In genomic region chr20:44776977-44777376, GRCh38 we compare ENCODE assay signal across 13 cellular contexts. TPM values are rescaled to one million over a fixed set of nuclear protein-coding genes. Genes with fewer than 3 reads are reported as not detected.
DNase-seq lines count a peak whose midpoint lies in the region; ATAC-seq and TF ChIP-seq lines count a peak whose summit lies in the region.
"Had no signal": no experiment of that assay in that cellular context is flagged by ENCODE, and none has a peak within 500 bp of the region (broad histone marks: within the 10 kb centered on the region; RNA-seq: fewer than 3 reads in every experiment).

No MANE protein-coding gene starts in this region.

- no peak for ATAC-seq in activated CD8-positive, alpha-beta T cell treated with anti-CD3 and anti-CD28 coated beads for 36 hours
- ATAC-seq in HG02763 (IDR thresholded peaks at IDR 0.05; ENCODE audit: unreplicated experiment): no peak
- ATAC-seq: foreskin keratinocyte; Right ventricle myocardium inferior; stimulated activated effector memory CD8-positive, alpha-beta T cell treated with anti-CD3 and anti-CD28 coated beads, Interleukin-12 subunit alpha, Interleukin-12 subunit beta, amount 100 ng/mL, for 72 hours had no signal

- no peaks in the 10 kb centered on the region for H3K9me3 Mint-ChIP-seq in Calu3 (ENCODE audit: low read depth, unreplicated experiment)
- no peaks in the 10 kb centered on the region for H3K9me3 Mint-ChIP-seq in activated CD8-positive, alpha-beta T cell treated with anti-CD3 and anti-CD28 coated beads for 36 hours

- POLR2A ChIA-PET in activated CD8-positive, alpha-beta T cell treated with anti-CD3 and anti-CD28 coated beads for 36 hours (lab: Charles Lee): no interaction called here

- no peak overlapping the region for H3K27ac Mint-ChIP-seq in Calu3 (ENCODE audit: unreplicated experiment)
- H3K27ac Mint-ChIP-seq in activated CD8-positive, alpha-beta T cell treated with anti-CD3 and anti-CD28 coated beads for 36 hours: no peak overlapping the region
- H3K27ac Mint-ChIP-seq: stimulated activated effector memory CD8-positive, alpha-beta T cell treated with anti-CD3 and anti-CD28 coated beads, Interleukin-12 subunit alpha, Interleukin-12 subunit beta, amount 100 ng/mL, for 72 hours had no signal

- no peak overlapping the region for H3K4me3 ChIP-seq in Jurkat, Clone E6-1 (ENCODE audit: low read length)
- H3K4me3 ChIP-seq in Peyer's patch: no peak overlapping the region

- no peaks in the 10 kb centered on the region for H3K9me3 ChIP-seq in Peyer's patch

- no TSS peak for BruUV-seq in Calu3 (replicated peaks; lab: Mats Ljungman, UMichigan)

- no peaks in the 10 kb centered on the region for H3K4me1 Mint-ChIP-seq in Calu3 (ENCODE audit: low read depth, unreplicated experiment)
- no peaks in the 10 kb centered on the region for H3K4me1 Mint-ChIP-seq in activated CD8-positive, alpha-beta T cell treated with anti-CD3 and anti-CD28 coated beads for 36 hours (ENCODE audit: low read depth)
- H3K4me1 Mint-ChIP-seq: stimulated activated effector memory CD8-positive, alpha-beta T cell treated with anti-CD3 and anti-CD28 coated beads, Interleukin-12 subunit alpha, Interleukin-12 subunit beta, amount 100 ng/mL, for 72 hours had no signal

- H3K4me3 Mint-ChIP-seq in Calu3 (ENCODE audit: low read depth, unreplicated experiment): no peak overlapping the region
- no peak overlapping the region for H3K4me3 Mint-ChIP-seq in activated CD8-positive, alpha-beta T cell treated with anti-CD3 and anti-CD28 coated beads for 36 hours
- H3K4me3 Mint-ChIP-seq: stimulated activated effector memory CD8-positive, alpha-beta T cell treated with anti-CD3 and anti-CD28 coated beads, Interleukin-12 subunit alpha, Interleukin-12 subunit beta, amount 100 ng/mL, for 72 hours had no signal

- TF ChIP-seq CTCF in Calu3 (IDR thresholded peaks at IDR 0.05; ENCODE audit: unreplicated experiment): no peak
- no peak for TF ChIP-seq CTCF in activated CD8-positive, alpha-beta T cell treated with anti-CD3 and anti-CD28 coated beads for 36 hours (IDR thresholded peaks at IDR 0.05)
- TF ChIP-seq CTCF in Peyer's patch (IDR thresholded peaks at IDR 0.05): no peak

- peak; percentile 48 for DNase-seq in Calu3
- DNase-seq in Jurkat, Clone E6-1 (ENCODE audit: low read depth, low spot score): peak; percentile 26
- DNase-seq in activated CD8-positive, alpha-beta T cell treated with anti-CD3 and anti-CD28 coated beads for 36 hours: peak; percentile 19
- peak; percentile 65 for DNase-seq in iPS-NIHi11 (ENCODE audit: low spot score)
- DNase-seq in Peyer's patch: no peak
- no peak for DNase-seq in inferior parietal cortex (ENCODE audit: extremely low spot score)
- no peak for DNase-seq in G401 (ENCODE audit: low spot score)
- DNase-seq: NCI-H187 treated with DMSO at 0.1 percent for 48 hours; stimulated activated CD4-positive, alpha-beta T cell treated with anti-CD3 and anti-CD28 coated beads, Interleukin-12 subunit alpha, Interleukin-12 subunit beta, amount 100 ng/mL, for 4 hours had no signal

- intact Hi-C loops in Calu3 (cut with micrococcal nuclease; ENCODE audit: unreplicated experiment): no loop called here
- intact Hi-C loops in activated CD8-positive, alpha-beta T cell treated with anti-CD3 and anti-CD28 coated beads for 36 hours (cut with micrococcal nuclease): no loop called here

- no peaks in the 10 kb centered on the region for H3K4me1 ChIP-seq in Peyer's patch

- CTCF ChIA-PET in Calu3 (lab: Charles Lee): interaction anchor here (0.8 kb wide), 1 partner anchor 30 kb away, joined by 3 read pairs; no protein-coding TSS in a partner anchor
- CTCF ChIA-PET in activated CD8-positive, alpha-beta T cell treated with anti-CD3 and anti-CD28 coated beads for 36 hours (lab: Charles Lee): no interaction called here

- H3K36me3 ChIP-seq in Peyer's patch: no peaks in the 10 kb centered on the region

- TF ChIP-seq POLR2A in Peyer's patch (IDR thresholded peaks at IDR 0.05): no peak

- H3K36me3 Mint-ChIP-seq in Calu3 (ENCODE audit: insufficient read depth, unreplicated experiment): no peaks in the 10 kb centered on the region
- no peaks in the 10 kb centered on the region for H3K36me3 Mint-ChIP-seq in activated CD8-positive, alpha-beta T cell treated with anti-CD3 and anti-CD28 coated beads for 36 hours (ENCODE audit: low read depth)
- H3K36me3 Mint-ChIP-seq: stimulated activated effector memory CD8-positive, alpha-beta T cell treated with anti-CD3 and anti-CD28 coated beads, Interleukin-12 subunit alpha, Interleukin-12 subunit beta, amount 100 ng/mL, for 72 hours had no signal

- peaks cover 35% of the 10 kb centered on the region for H3K27me3 Mint-ChIP-seq in Calu3 (ENCODE audit: unreplicated experiment)
- H3K27me3 Mint-ChIP-seq in activated CD8-positive, alpha-beta T cell treated with anti-CD3 and anti-CD28 coated beads for 36 hours: peaks cover 12% of the 10 kb centered on the region

- H3K27me3 ChIP-seq in Peyer's patch: no peaks in the 10 kb centered on the region
- H3K27me3 ChIP-seq: foreskin keratinocyte had no signal

- no peak overlapping the region for H3K27ac ChIP-seq in Peyer's patch
- H3K27ac ChIP-seq: foreskin keratinocyte had no signal

- in situ Hi-C loops in G401 (cut with HindIII; ENCODE audit: low sequenced_read_pairs): no loop called here

RNA-seq across cellular contexts. Expression of gene KCNK15, which starts 31.3 kb away (rescaled TPM):
- total RNA-seq in Calu3 (2022): 1.5 and 4.8 TPM in 2 replicates
- not detected for polyA plus RNA-seq in Jurkat, Clone E6-1 (2012; ENCODE audit: insufficient read depth, insufficient read length)
- total RNA-seq in activated CD8-positive, alpha-beta T cell treated with anti-CD3 and anti-CD28 coated beads for 36 hours: under 1 TPM; 0.25 to 0.29 TPM
- under 1 TPM in 1 of 4 donors, not detected in 3; 0.54 TPM for total RNA-seq in Peyer's patch
- 17.9 TPM in 2 replicates for total RNA-seq in G401 (2014; rRNA removed; shearing (Covaris generic))
- total RNA-seq: foreskin keratinocyte had no signal

RNA-seq across cellular contexts. Expression of gene RIMS4, which starts 33.4 kb away (rescaled TPM):
- total RNA-seq in Calu3 (2022): 0.40 and 0.91 TPM in 2 replicates
- 11.8 TPM for polyA plus RNA-seq in Jurkat, Clone E6-1 (2012; ENCODE audit: insufficient read depth, insufficient read length)
- total RNA-seq in activated CD8-positive, alpha-beta T cell treated with anti-CD3 and anti-CD28 coated beads for 36 hours: not detected
- total RNA-seq in Peyer's patch: under 1 TPM in 2 of 4 donors, not detected in 2; 0.13 to 0.18 TPM
- 8.3 and 10.9 TPM in 2 replicates for total RNA-seq in G401 (2014; rRNA removed; shearing (Covaris generic))
- total RNA-seq: foreskin keratinocyte, Right ventricle myocardium inferior had no signal
- polyA plus RNA-seq: foreskin keratinocyte had no signal

Comparison
In these comparisons a context has a peak if more than half of its experiments do, and no peak if none do; other contexts are left out.
1. DNase-seq: peak in Calu3 (single experiment), Jurkat, Clone E6-1 (single experiment), activated CD8-positive, alpha-beta T cell treated with anti-CD3 and anti-CD28 coated beads for 36 hours (single experiment) and iPS-NIHi11 (single experiment); none in Peyer's patch (0 of 3), inferior parietal cortex (single experiment) and G401 (single experiment).